8 cellular contexts compared by ENCODE assay signal in the genomic region with DNA sequence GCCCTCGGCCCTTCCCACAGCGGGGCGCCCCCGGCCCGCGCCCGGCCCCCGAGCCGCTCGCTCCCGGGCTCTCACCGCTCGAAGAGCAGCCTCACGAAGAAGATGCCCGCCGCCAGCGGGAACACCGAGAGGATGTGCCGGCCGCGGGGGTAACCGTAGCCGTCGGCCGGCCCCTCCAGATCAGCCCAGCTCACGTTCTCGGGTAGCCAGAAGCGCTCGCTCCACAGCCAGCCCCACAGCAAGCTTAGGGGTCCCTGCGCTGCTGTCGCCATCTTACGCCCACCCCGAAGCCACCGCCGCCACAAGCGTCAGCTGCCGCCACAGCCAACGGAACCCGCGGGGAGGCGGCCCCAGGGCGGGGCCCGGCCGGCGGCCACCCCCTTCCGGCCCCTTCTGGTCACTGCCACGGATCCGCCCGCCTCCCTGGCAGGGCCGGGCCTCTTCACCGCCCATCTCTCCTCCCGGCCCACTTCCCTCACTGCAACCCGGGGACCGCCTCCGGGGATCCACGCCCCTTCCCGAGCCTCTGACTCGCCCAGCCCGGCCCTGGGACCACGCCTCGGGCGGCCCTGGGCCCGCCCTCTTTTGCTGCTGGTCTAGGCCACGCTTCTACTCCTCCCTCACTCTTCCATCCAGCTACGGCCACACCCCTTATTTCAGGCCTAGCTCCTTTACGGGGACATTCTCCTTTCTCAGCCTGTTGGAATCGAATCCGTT. TPM values are rescaled to one million over a fixed set of nuclear protein-coding genes. Genes with fewer than 3 reads are reported as not detected.
DNase-seq lines count a peak whose midpoint lies in the region; ATAC-seq and TF ChIP-seq lines count a peak whose summit lies in the region.

A gene with protein sequence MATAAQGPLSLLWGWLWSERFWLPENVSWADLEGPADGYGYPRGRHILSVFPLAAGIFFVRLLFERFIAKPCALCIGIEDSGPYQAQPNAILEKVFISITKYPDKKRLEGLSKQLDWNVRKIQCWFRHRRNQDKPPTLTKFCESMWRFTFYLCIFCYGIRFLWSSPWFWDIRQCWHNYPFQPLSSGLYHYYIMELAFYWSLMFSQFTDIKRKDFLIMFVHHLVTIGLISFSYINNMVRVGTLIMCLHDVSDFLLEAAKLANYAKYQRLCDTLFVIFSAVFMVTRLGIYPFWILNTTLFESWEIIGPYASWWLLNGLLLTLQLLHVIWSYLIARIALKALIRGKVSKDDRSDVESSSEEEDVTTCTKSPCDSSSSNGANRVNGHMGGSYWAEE (minus strand): TSS at position 344 of the 717 bp plus-strand sequence. CDS start 72 bp downstream, at position 272.

- H3K27me3 Mint-ChIP-seq in activated CD4-positive, alpha-beta memory T cell treated with anti-CD3 and anti-CD28 coated beads for 36 hours: no peaks in the 10 kb centered on the region

- ATAC-seq in GM19438 (IDR thresholded peaks at IDR 0.05; ENCODE audit: low read depth, unreplicated experiment): peak; percentile 97
- peak; percentile 78 for ATAC-seq in HG03575 (IDR thresholded peaks at IDR 0.05; ENCODE audit: extremely low read depth, insufficient number of reproducible peaks, low FRiP score, unreplicated experiment)
- ATAC-seq in right lobe of liver: peak; percentile 99 to 100 (median 100)

- DNase-seq in CD1c-positive myeloid dendritic cell (ENCODE audit: extremely low spot score): peak; percentile 98
- DNase-seq in NCI-H82 treated with DMSO at 0.1 percent for 48 hours (lab: John Stamatoyannopoulos, UW; ENCODE audit: unreplicated experiment): peak; percentile 97
- peak; percentile 99 for DNase-seq in activated CD4-positive, alpha-beta memory T cell treated with anti-CD3 and anti-CD28 coated beads for 36 hours
- DNase-seq in dorsolateral prefrontal cortex: peak; percentile 89 to 98 (median 96)
- DNase-seq in right lobe of liver: peak; percentile 99
- DNase-seq in stimulated activated CD4-positive, alpha-beta T cell treated with anti-CD3 and anti-CD28 coated beads, Interleukin-4, amount 100 ng/mL, for 4 hours: peak; percentile 92 to 95

- peak within 1 kb of the TSS; percentile 74 to 99 (median 92) for H3K4me3 ChIP-seq in dorsolateral prefrontal cortex
- peak within 1 kb of the TSS; percentile 70 to 95 (median 93) for H3K4me3 ChIP-seq in right lobe of liver

- H3K27me3 ChIP-seq in dorsolateral prefrontal cortex (no peaks in the 10 kb centered on the region), right lobe of liver (no peaks in the 10 kb centered on the region)

- H3K27ac Mint-ChIP-seq in activated CD4-positive, alpha-beta memory T cell treated with anti-CD3 and anti-CD28 coated beads for 36 hours: peak within 1 kb of the TSS; percentile 94

- no peaks in the 10 kb centered on the region for H3K9me3 Mint-ChIP-seq in activated CD4-positive, alpha-beta memory T cell treated with anti-CD3 and anti-CD28 coated beads for 36 hours

- POLR2A ChIA-PET in activated CD4-positive, alpha-beta memory T cell treated with anti-CD3 and anti-CD28 coated beads for 36 hours (lab: Charles Lee): interaction anchor here (0.5 to 3.0 kb wide), 12 partner anchors 9 to 283 kb away, joined by 3 to 34 read pairs (median 4); partner anchors contain the start of genes COX14, RACGAP1 and SMARCD1

- peak in 52 of 56 donors; percentile 10 to 77 (median 54) for TF ChIP-seq CTCF in dorsolateral prefrontal cortex (IDR thresholded peaks at IDR 0.05 in 54 of 56, conservative IDR thresholded peaks at IDR 0.05 in 2 of 56; ENCODE audit: low read depth in 1 of 56, partially characterized antibody in 56 of 56)
- peak; percentile 36 to 57 (median 48) for TF ChIP-seq CTCF in right lobe of liver (IDR thresholded peaks at IDR 0.05)

- intact Hi-C loops in activated CD4-positive, alpha-beta memory T cell treated with anti-CD3 and anti-CD28 coated beads for 36 hours (cut with micrococcal nuclease): loop anchor here (1.0 kb wide), 3 partner anchors 20 to 82 kb away; partner anchors contain the start of genes COX14 and SMARCD1
- intact Hi-C loops in dorsolateral prefrontal cortex (cut with DNase I) (loop anchor here (1.0 to 5.0 kb wide), 4 partner anchors 35 to 82 kb away; partner anchors contain the start of genes COX14 (in 2 of the 2) and SMARCD1 (in 2 of the 2)), right lobe of liver (cut with DNase I) (no loop called here)

- WGBS in right lobe of liver (ENCODE audit: insufficient coverage, low coverage, low lambda C conversion rate, missing lambda C conversion rate): 0% methylated on average over 18 of the region's 68 CpGs

- H3K27ac ChIP-seq in dorsolateral prefrontal cortex (peak within 1 kb of the TSS in 58 of 59 donors; percentile 51 to 97 (median 88)), right lobe of liver (peak within 1 kb of the TSS; percentile 17 to 87 (median 76))

- TF ChIP-seq POLR2A in right lobe of liver (IDR thresholded peaks at IDR 0.05): peak; percentile 65

- peaks cover 9% of the 10 kb centered on the region for H3K36me3 Mint-ChIP-seq in activated CD4-positive, alpha-beta memory T cell treated with anti-CD3 and anti-CD28 coated beads for 36 hours

- H3K36me3 ChIP-seq in right lobe of liver: no peaks in the 10 kb centered on the region

- no peaks in the 10 kb centered on the region for H3K9me3 ChIP-seq in right lobe of liver

- H3K4me3 Mint-ChIP-seq in activated CD4-positive, alpha-beta memory T cell treated with anti-CD3 and anti-CD28 coated beads for 36 hours: peak within 1 kb of the TSS; percentile 84

- CTCF ChIA-PET in activated CD4-positive, alpha-beta memory T cell treated with anti-CD3 and anti-CD28 coated beads for 36 hours (lab: Charles Lee): interaction anchor here (0.8 to 3.3 kb wide), 13 partner anchors 9 to 200 kb away, joined by 3 to 30 read pairs (median 5); partner anchors contain the start of genes COX14 and SMARCD1

- peaks cover 0 to 5% (median 0%) of the 10 kb centered on the region in 4 donors for H3K4me1 ChIP-seq in right lobe of liver

- peaks cover 29% of the 10 kb centered on the region for H3K4me1 Mint-ChIP-seq in activated CD4-positive, alpha-beta memory T cell treated with anti-CD3 and anti-CD28 coated beads for 36 hours (ENCODE audit: low read depth)

RNA-seq across cellular contexts. Expression of the gene that starts here (rescaled TPM):
- total RNA-seq in activated CD4-positive, alpha-beta memory T cell treated with anti-CD3 and anti-CD28 coated beads for 36 hours: 10 to 100 TPM; 59.5 to 63.0 TPM
- total RNA-seq in dorsolateral prefrontal cortex (100 to 1,000 TPM in 13 of 120 experiments, 10 to 100 TPM in 107; 48.2 to 123 (median 77.2) TPM), right lobe of liver (10 to 100 TPM in 2 of 6 experiments, 1 to 10 TPM in 4; 5.0 to 12.0 (median 8.0) TPM)

Comparison
In these comparisons a context has a peak if more than half of its experiments do, and no peak if none do; other contexts are left out.
1. Peak in every context shown above with its lines: DNase-seq, ATAC-seq, H3K4me3 ChIP-seq and H3K27ac ChIP-seq.
2. intact Hi-C loops: an anchor here in activated CD4-positive, alpha-beta memory T cell treated with anti-CD3 and anti-CD28 coated beads for 36 hours (1.0 kb wide) and dorsolateral prefrontal cortex (1.0 to 5.0 kb wide); none called in right lobe of liver.